Comparison of ENCODE assay signal across 10 cellular contexts in the genomic region with DNA sequence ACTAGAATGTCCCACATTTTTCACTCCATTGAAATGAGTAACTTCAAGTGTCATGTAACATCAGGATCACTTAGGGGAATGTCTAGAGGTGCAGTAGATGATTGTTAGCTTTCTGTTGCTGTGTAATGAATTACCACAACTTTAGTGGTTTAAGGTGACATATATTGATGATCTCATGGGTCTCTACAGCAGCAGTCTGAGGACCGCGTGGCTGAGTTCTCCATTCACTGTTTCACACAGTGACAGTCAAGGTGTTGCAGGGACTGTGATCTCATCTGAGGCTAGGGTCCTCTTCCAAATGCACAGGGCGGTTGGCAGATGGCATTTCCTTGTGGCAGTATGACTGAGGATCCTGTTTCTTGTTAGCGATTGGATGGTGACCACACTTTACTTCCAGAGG.
A peak's percentile ranks its signal among the peaks of the same experiment; 100 is the strongest.
DNase-seq lines count a peak whose midpoint lies in the region; ATAC-seq and TF ChIP-seq lines count a peak whose summit lies in the region.
"Had no signal": no experiment of that assay in that cellular context is flagged by ENCODE, and none has a peak within 500 bp of the region (broad histone marks: within the 10 kb centered on the region; RNA-seq: fewer than 3 reads in every experiment).

No MANE protein-coding gene starts in this region.

- peaks cover 0 to 2% of the 10 kb centered on the region in 2 donors for H3K4me1 ChIP-seq in esophagus (ENCODE audit: control insufficient read depth in 2 of 2, insufficient read depth in 2 of 2, low read length in 1 of 2)
- peaks cover 8% of the 10 kb centered on the region for H3K4me1 ChIP-seq in upper lobe of right lung
- peaks cover 10% of the 10 kb centered on the region for H3K4me1 ChIP-seq in Caco-2
- H3K4me1 ChIP-seq: HAP-1 had no signal

- CTCF ChIA-PET in Caco-2 (lab: Charles Lee) = no interaction called here

- no peaks in the 10 kb centered on the region for H3K4me1 Mint-ChIP-seq in Caco-2 (ENCODE audit: low read depth, unreplicated experiment)

- intact Hi-C loops in upper lobe of right lung (cut with DNase I) = no loop called here
- intact Hi-C loops in Caco-2 (cut with micrococcal nuclease; ENCODE audit: unreplicated experiment) = no loop called here

- H3K36me3 ChIP-seq in esophagus (ENCODE audit: control insufficient read depth in 2 of 2, insufficient read depth in 2 of 2, low read length in 1 of 2) (no peaks in the 10 kb centered on the region), upper lobe of right lung (no peaks in the 10 kb centered on the region), Caco-2 (ENCODE audit: control insufficient read depth, insufficient read depth, low read length) (no peaks in the 10 kb centered on the region)
- H3K36me3 ChIP-seq: HAP-1 had no signal

- no peak overlapping the region for H3K4me3 ChIP-seq in esophagus (ENCODE audit: low read depth in 1 of 2, low read length in 2 of 2)
- H3K4me3 ChIP-seq in upper lobe of right lung = no peak overlapping the region
- no peak overlapping the region for H3K4me3 ChIP-seq in Caco-2 (ENCODE audit: low read depth, low read length)
- H3K4me3 ChIP-seq: HAP-1 had no signal

- BruUV-seq in Caco-2 (replicated peaks; lab: Mats Ljungman, UMichigan) = no TSS peak

- H3K27me3 ChIP-seq in esophagus (ENCODE audit: control insufficient read depth in 1 of 2, insufficient read depth in 2 of 2, low read length in 2 of 2) (no peaks in the 10 kb centered on the region), upper lobe of right lung (no peaks in the 10 kb centered on the region), Caco-2 (replicated peaks; ENCODE audit: control insufficient read depth, insufficient read depth, low read length) (no peaks in the 10 kb centered on the region)

- peak; percentile 55 for DNase-seq in activated gamma-delta T cell treated with Interleukin-2 at 50 U/mL for 16 hours
- DNase-seq in activated gamma-delta T cell (lab: John Stamatoyannopoulos, UW) = no peak
- peak in 3 of 5 experiments; percentile 20 to 85 (median 73) for DNase-seq in T-helper 2 cell
- no peak for DNase-seq in upper lobe of right lung
- DNase-seq in NCI-H1436 (lab: John Stamatoyannopoulos, UW) = no peak
- no peak for DNase-seq in Caco-2

- H3K27ac Mint-ChIP-seq in Caco-2 (ENCODE audit: unreplicated experiment) = no peak overlapping the region

- peak overlapping the region; percentile 1 to 6 for H3K27ac ChIP-seq in esophagus (ENCODE audit: low read depth in 2 of 2, low read length in 1 of 2)
- H3K27ac ChIP-seq in upper lobe of right lung = no peak overlapping the region

- no peak for TF ChIP-seq CTCF in upper lobe of right lung (IDR thresholded peaks at IDR 0.05)
- TF ChIP-seq CTCF in Caco-2 (IDR thresholded peaks at IDR 0.05; ENCODE audit: insufficient read depth in 1 of 2, low read depth in 1 of 2, low read length in 1 of 2, severe bottlenecking in 1 of 2, unreplicated experiment in 1 of 2) = no peak

- no peak overlapping the region for H3K4me3 Mint-ChIP-seq in Caco-2 (ENCODE audit: unreplicated experiment)

- no peaks in the 10 kb centered on the region for H3K36me3 Mint-ChIP-seq in Caco-2 (ENCODE audit: insufficient read depth, unreplicated experiment)

- POLR2A ChIA-PET in Caco-2 (lab: Charles Lee) = no interaction called here

- no peaks in the 10 kb centered on the region for H3K9me3 Mint-ChIP-seq in Caco-2 (ENCODE audit: unreplicated experiment)

- H3K9me3 ChIP-seq in esophagus (ENCODE audit: control insufficient read depth in 2 of 2, insufficient read depth in 1 of 2, low read depth in 1 of 2, low read length in 1 of 2) (no peaks in the 10 kb centered on the region), upper lobe of right lung (no peaks in the 10 kb centered on the region), Caco-2 (no peaks in the 10 kb centered on the region)
- H3K9me3 ChIP-seq: HAP-1 had no signal

- WGBS in esophagus, 2 donors = 89 to 92% methylated on average over 4 of the region's 4 CpGs

- H3K27me3 Mint-ChIP-seq in Caco-2 (ENCODE audit: insufficient read depth, unreplicated experiment) = no peaks in the 10 kb centered on the region

- ATAC-seq in upper lobe of right lung (peak; percentile 45), HG03025 (IDR thresholded peaks at IDR 0.05; ENCODE audit: low FRiP score, unreplicated experiment) (no peak)
- ATAC-seq: sciatic nerve had no signal

Comparison
In these comparisons a context has a peak if more than half of its experiments do, and no peak if none do; other contexts are left out.
1. DNase-seq: peak in activated gamma-delta T cell treated with Interleukin-2 at 50 U/mL for 16 hours (single experiment) and T-helper 2 cell (3 of 5); none in activated gamma-delta T cell (single experiment), upper lobe of right lung (single experiment), NCI-H1436 (single experiment) and Caco-2 (0 of 2).